In genomic region chr6:99507648-99508047, GRCh38 we compare ENCODE assay signal across 26 cellular contexts.
"Had no signal": no experiment of that assay in that cellular context is flagged by ENCODE, and none has a peak within 500 bp of the region (broad histone marks: within the 10 kb centered on the region; RNA-seq: fewer than 3 reads in every experiment).

No MANE protein-coding gene starts in this region.

- H3K4me3 Mint-ChIP-seq: mesothelial cell of epicardium, naive B cell had no signal

- H3K9me3 ChIP-seq: esophagus squamous epithelium, gastrocnemius medialis, heart right ventricle, left ventricle myocardium inferior, lower lobe of right lung, mucosa of descending colon had no signal

- H3K27me3 ChIP-seq: dorsolateral prefrontal cortex, esophagus squamous epithelium, gastrocnemius medialis, heart right ventricle had no signal

- H3K4me1 Mint-ChIP-seq: mesothelial cell of epicardium had no signal

- H3K4me1 ChIP-seq: esophagus squamous epithelium, heart right ventricle, lower lobe of right lung had no signal

- H3K9me3 Mint-ChIP-seq: mesothelial cell of epicardium, naive B cell had no signal

- ATAC-seq: esophagus mucosa, gastrocnemius medialis, heart right ventricle, left cardiac atrium, lower lobe of right lung, mucosa of descending colon had no signal

- DNase-seq: dermis blood vessel endothelial cell; dorsolateral prefrontal cortex; effector CD4-positive, alpha-beta T cell; effector memory CD4-positive, alpha-beta T cell; erythroblast; esophagus squamous epithelium; foreskin fibroblast; foreskin melanocyte; gastrocnemius medialis; glutamatergic neuron; head of caudate nucleus; heart right ventricle; hippocampal formation; left cardiac atrium; left ventricle myocardium inferior; lower lobe of right lung; mesenchymal stem cell; mucosa of descending colon; naive B cell had no signal

- FAIRE-seq: colon, islet of Langerhans, keratinocyte had no signal

- H3K27ac ChIP-seq: coronary artery, dorsolateral prefrontal cortex, epithelial cell of prostate, esophagus squamous epithelium, gastrocnemius medialis, heart right ventricle, left ventricle myocardium inferior, lower lobe of right lung had no signal

- H3K4me3 ChIP-seq: coronary artery, dorsolateral prefrontal cortex, esophagus squamous epithelium, gastrocnemius medialis, heart right ventricle, left ventricle myocardium inferior, lower lobe of right lung, mucosa of descending colon had no signal

- H3K27ac Mint-ChIP-seq: mesothelial cell of epicardium had no signal

- H3K27me3 Mint-ChIP-seq: naive B cell had no signal
